8 cellular contexts compared by ENCODE assay signal in genomic region chr19:57436392-57436791, GRCh38. TPM values are rescaled to one million over a fixed set of nuclear protein-coding genes. Genes with fewer than 3 reads are reported as not detected.
A peak's percentile ranks its signal among the peaks of the same experiment; 100 is the strongest.
DNase-seq lines count a peak whose midpoint lies in the region; ATAC-seq and TF ChIP-seq lines count a peak whose summit lies in the region.

No MANE protein-coding gene starts in this region.

- H3K4me1 Mint-ChIP-seq in CD8-positive, alpha-beta T cell (ENCODE audit: low read depth), result peaks cover 34% of the 10 kb centered on the region
- peaks cover 23 to 45% (median 38%) of the 10 kb centered on the region in 7 donors for H3K4me1 Mint-ChIP-seq in naive thymus-derived CD4-positive, alpha-beta T cell

- no peak for ATAC-seq in CD8-positive, alpha-beta T cell
- ATAC-seq in naive thymus-derived CD4-positive, alpha-beta T cell, result no peak

- peaks cover 11% of the 10 kb centered on the region for H3K4me1 ChIP-seq in CD8-positive, alpha-beta T cell (ENCODE audit: insufficient read depth, low read length)
- H3K4me1 ChIP-seq in naive thymus-derived CD4-positive, alpha-beta T cell (ENCODE audit: control insufficient read depth in 2 of 2, insufficient read depth in 2 of 2, low read length in 2 of 2), result peaks cover 7 to 14% of the 10 kb centered on the region in 2 donors

- H3K36me3 ChIP-seq in CD8-positive, alpha-beta T cell (ENCODE audit: insufficient read depth, low read length), result no peaks in the 10 kb centered on the region
- H3K36me3 ChIP-seq in naive thymus-derived CD4-positive, alpha-beta T cell (ENCODE audit: control insufficient read depth in 2 of 3, insufficient read depth in 3 of 3, low read length in 3 of 3), result peaks cover 0 to 30% (median 6%) of the 10 kb centered on the region in 3 experiments

- no peak for DNase-seq in CD8-positive, alpha-beta T cell
- DNase-seq in NB4 (ENCODE audit: low read depth) (no peak), choroid plexus epithelial cell (ENCODE audit: low read depth) (no peak), substantia nigra (lab: John Stamatoyannopoulos, UW) (no peak), DMS 273 (lab: John Stamatoyannopoulos, UW; ENCODE audit: unreplicated experiment) (no peak), NCI-H1048 (lab: John Stamatoyannopoulos, UW) (no peak), NCI-H526 treated with DMSO at 0.1 percent for 48 hours (lab: John Stamatoyannopoulos, UW) (no peak)
- DNase-seq in naive thymus-derived CD4-positive, alpha-beta T cell, result no peak

- peak overlapping the region; percentile 73 for H3K27ac Mint-ChIP-seq in CD8-positive, alpha-beta T cell
- H3K27ac Mint-ChIP-seq in naive thymus-derived CD4-positive, alpha-beta T cell, result peak overlapping the region in 7 of 9 donors; percentile 47 to 97 (median 95)

- peaks cover 22% of the 10 kb centered on the region for H3K9me3 Mint-ChIP-seq in CD8-positive, alpha-beta T cell
- peaks cover 7 to 53% (median 34%) of the 10 kb centered on the region in 11 donors for H3K9me3 Mint-ChIP-seq in naive thymus-derived CD4-positive, alpha-beta T cell

- H3K27me3 ChIP-seq in CD8-positive, alpha-beta T cell (ENCODE audit: insufficient read depth, low read length), result no peaks in the 10 kb centered on the region
- H3K27me3 ChIP-seq in naive thymus-derived CD4-positive, alpha-beta T cell (ENCODE audit: control insufficient read depth in 2 of 2, insufficient read depth in 2 of 2, low read length in 2 of 2), result no peaks in the 10 kb centered on the region

- peaks cover 4% of the 10 kb centered on the region for H3K9me3 ChIP-seq in CD8-positive, alpha-beta T cell (ENCODE audit: low read length)
- H3K9me3 ChIP-seq in naive thymus-derived CD4-positive, alpha-beta T cell (ENCODE audit: control insufficient read depth in 2 of 3, low read length in 3 of 3), result peaks cover 0 to 10% (median 3%) of the 10 kb centered on the region in 3 experiments

- H3K27me3 Mint-ChIP-seq in CD8-positive, alpha-beta T cell (ENCODE audit: low read depth), result no peaks in the 10 kb centered on the region
- H3K27me3 Mint-ChIP-seq in naive thymus-derived CD4-positive, alpha-beta T cell, result no peaks in the 10 kb centered on the region

- H3K4me3 Mint-ChIP-seq in CD8-positive, alpha-beta T cell, result peak overlapping the region; percentile 99
- H3K4me3 Mint-ChIP-seq in naive thymus-derived CD4-positive, alpha-beta T cell, result peak overlapping the region; percentile 92 to 100 (median 98)

- no peak for TF ChIP-seq CTCF in CD8-positive, alpha-beta T cell (IDR thresholded peaks at IDR 0.05)
- TF ChIP-seq CTCF in NB4 (IDR thresholded peaks at IDR 0.05; ENCODE audit: low read depth, low read length) (no peak), choroid plexus epithelial cell (conservative IDR thresholded peaks at IDR 0.05; ENCODE audit: low read depth, low read length) (no peak)

- no peak overlapping the region for H3K27ac ChIP-seq in CD8-positive, alpha-beta T cell (ENCODE audit: low read depth, low read length)
- H3K27ac ChIP-seq in naive thymus-derived CD4-positive, alpha-beta T cell (ENCODE audit: low read depth, low read length), result no peak overlapping the region
- H3K27ac ChIP-seq in substantia nigra (ENCODE audit: low read depth, low read length, poor library complexity, severe bottlenecking), result no peak overlapping the region

- H3K36me3 Mint-ChIP-seq in CD8-positive, alpha-beta T cell, result peaks cover 43% of the 10 kb centered on the region
- H3K36me3 Mint-ChIP-seq in naive thymus-derived CD4-positive, alpha-beta T cell, result peaks cover 35 to 63% (median 48%) of the 10 kb centered on the region in 5 donors

- POLR2A ChIA-PET in CD8-positive, alpha-beta T cell (lab: Charles Lee), result no interaction called here
- POLR2A ChIA-PET in naive thymus-derived CD4-positive, alpha-beta T cell (lab: Charles Lee), result no interaction called here

- CTCF ChIA-PET in CD8-positive, alpha-beta T cell (lab: Charles Lee), result interaction anchor here (0.5 kb wide), 1 partner anchor 11 kb away, joined by 3 read pairs; no protein-coding TSS in a partner anchor
- CTCF ChIA-PET in naive thymus-derived CD4-positive, alpha-beta T cell (lab: Charles Lee), result no interaction called here

- TF ChIP-seq POLR2A in NB4 (IDR thresholded peaks at IDR 0.05; ENCODE audit: extremely low read depth, insufficient read length), result no peak

- H3K4me3 ChIP-seq in CD8-positive, alpha-beta T cell (ENCODE audit: low read depth, low read length), result peak overlapping the region; percentile 57
- peak overlapping the region; percentile 82 for H3K4me3 ChIP-seq in NB4 (ENCODE audit: low read depth, low read length)
- peak overlapping the region; percentile 91 for H3K4me3 ChIP-seq in choroid plexus epithelial cell (ENCODE audit: low read depth, low read length)
- peak overlapping the region; percentile 75 for H3K4me3 ChIP-seq in naive thymus-derived CD4-positive, alpha-beta T cell (ENCODE audit: low read length)

- intact Hi-C loops in CD8-positive, alpha-beta T cell (cut with DNase I, micrococcal nuclease), result loop anchor here (10.0 kb wide), 3 partner anchors 308 to 868 kb away; partner anchors contain the start of genes ERVK3-1 (in 1 of the 2) and ZNF776 (in 1 of the 2)
- intact Hi-C loops in naive thymus-derived CD4-positive, alpha-beta T cell (cut with micrococcal nuclease), result loop anchor here in 1 of 2 donors (5.0 kb wide), 1 partner anchor 951 kb away; the partner anchor contains the start of gene RPS5

RNA-seq across cellular contexts. Expression of gene ZNF749, which starts 1.3 kb away (rescaled TPM):
- total RNA-seq in CD8-positive, alpha-beta T cell, result 1 to 10 TPM; 5.6 to 9.1 TPM
- total RNA-seq in naive thymus-derived CD4-positive, alpha-beta T cell, result 10 to 100 TPM in 4 of 5 experiments, 1 to 10 TPM in 1; 8.9 to 17.9 (median 13.2) TPM
- polyA plus RNA-seq in naive thymus-derived CD4-positive, alpha-beta T cell, result 10 to 100 TPM; 11.5 to 14.4 TPM

RNA-seq across cellular contexts. Expression of gene VN1R1, which starts 20.5 kb away (rescaled TPM):
- total RNA-seq in CD8-positive, alpha-beta T cell, result under 1 TPM in 1 of 2 experiments, not detected in 1; 0.19 TPM
- total RNA-seq in naive thymus-derived CD4-positive, alpha-beta T cell, result under 1 TPM; 0.15 to 0.78 (median 0.37) TPM
- polyA plus RNA-seq in naive thymus-derived CD4-positive, alpha-beta T cell, result under 1 TPM; 0.13 to 0.17 TPM

RNA-seq across cellular contexts. Expression of gene ZNF17, which starts 25.4 kb away (rescaled TPM):
- total RNA-seq in CD8-positive, alpha-beta T cell, result 10 to 100 TPM; 15.5 to 18.3 TPM
- 10 to 100 TPM in 3 of 5 experiments, 1 to 10 TPM in 2; 9.3 to 27.8 (median 17.2) TPM for total RNA-seq in naive thymus-derived CD4-positive, alpha-beta T cell
- 10 to 100 TPM in 1 of 2 donors, 1 to 10 TPM in 1; 6.9 to 11.1 TPM for polyA plus RNA-seq in naive thymus-derived CD4-positive, alpha-beta T cell

RNA-seq across cellular contexts. Expression of gene ZNF772, which starts 41.0 kb away (rescaled TPM):
- total RNA-seq in CD8-positive, alpha-beta T cell, result under 1 TPM; 0.41 to 0.97 TPM
- 10 to 100 TPM in 2 of 5 experiments, 1 to 10 TPM in 3; 1.5 to 20.5 (median 4.3) TPM for total RNA-seq in naive thymus-derived CD4-positive, alpha-beta T cell
- 1 to 10 TPM; 5.2 to 5.4 TPM for polyA plus RNA-seq in naive thymus-derived CD4-positive, alpha-beta T cell

RNA-seq across cellular contexts. Expression of gene ZNF548, which starts 46.7 kb away (rescaled TPM):
- 10 to 100 TPM; 75.4 to 79.1 TPM for total RNA-seq in CD8-positive, alpha-beta T cell
- 100 to 1,000 TPM in 2 of 5 experiments, 10 to 100 TPM in 3; 26.4 to 115 (median 66.9) TPM for total RNA-seq in naive thymus-derived CD4-positive, alpha-beta T cell
- 10 to 100 TPM; 16.2 to 22.0 TPM for polyA plus RNA-seq in naive thymus-derived CD4-positive, alpha-beta T cell
